12 cellular contexts compared by ENCODE assay signal in the genomic region with DNA sequence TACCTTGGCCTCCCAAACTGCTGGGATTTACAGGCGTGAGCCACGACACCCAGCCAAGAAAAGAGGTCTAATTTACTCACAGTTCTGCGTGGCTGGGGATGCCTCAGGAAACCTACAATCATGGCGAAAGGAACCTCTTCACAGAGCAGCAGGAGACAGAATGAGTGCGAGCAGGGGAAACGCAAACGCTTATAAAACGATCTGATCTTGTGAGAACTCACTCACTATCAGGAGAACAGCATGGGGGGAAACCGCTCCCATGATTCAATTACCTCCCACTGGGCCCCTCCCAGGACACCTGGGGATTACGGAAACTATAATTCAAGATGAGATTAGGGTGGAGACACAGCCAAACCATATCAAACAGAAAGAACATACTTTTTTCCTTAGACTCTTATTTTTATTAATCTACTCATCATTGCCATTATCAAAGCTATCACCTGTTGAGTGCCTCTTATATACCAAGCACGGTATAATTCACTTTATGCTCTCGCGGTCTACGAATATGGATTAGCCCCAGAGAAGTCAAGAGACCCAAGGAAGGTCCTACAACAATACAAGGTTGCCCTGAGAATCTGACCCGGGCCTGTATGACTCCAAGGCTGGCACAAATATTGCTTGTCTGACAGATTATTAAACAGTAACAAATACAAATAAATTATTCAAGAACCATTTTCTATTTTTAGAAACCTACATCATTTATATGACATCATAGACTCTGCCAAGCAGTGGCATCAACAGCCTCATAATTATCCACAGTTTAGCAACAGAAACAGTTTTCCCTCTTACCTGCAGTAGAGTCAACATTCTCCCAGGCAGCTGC. TPM values are rescaled to one million over a fixed set of nuclear protein-coding genes. Genes with fewer than 3 reads are reported as not detected.
DNase-seq lines count a peak whose midpoint lies in the region; ATAC-seq and TF ChIP-seq lines count a peak whose summit lies in the region.
"Had no signal": no experiment of that assay in that cellular context is flagged by ENCODE, and none has a peak within 500 bp of the region (broad histone marks: within the 10 kb centered on the region; RNA-seq: fewer than 3 reads in every experiment).

No MANE protein-coding gene starts in this region.

- H3K36me3 Mint-ChIP-seq in naive thymus-derived CD4-positive, alpha-beta T cell, result peaks cover 0 to 24% (median 12%) of the 10 kb centered on the region in 5 donors

- H3K36me3 ChIP-seq in PC-3 (ENCODE audit: low read depth, low read length), result peaks cover 5% of the 10 kb centered on the region
- peaks cover 0 to 29% (median 5%) of the 10 kb centered on the region in 3 experiments for H3K36me3 ChIP-seq in naive thymus-derived CD4-positive, alpha-beta T cell (ENCODE audit: control insufficient read depth in 2 of 3, insufficient read depth in 3 of 3, low read length in 3 of 3)

- TF ChIP-seq CTCF in PC-3 (conservative IDR thresholded peaks at IDR 0.05; ENCODE audit: low read depth, low read length), result no peak

- no peaks in the 10 kb centered on the region for H4K20me1 ChIP-seq in PC-3 (ENCODE audit: low read length)

- H3K4me3 ChIP-seq in PC-3 (ENCODE audit: low read length), result peak overlapping the region; percentile 93
- H3K4me3 ChIP-seq in naive thymus-derived CD4-positive, alpha-beta T cell (ENCODE audit: low read length), result no peak overlapping the region
- H3K4me3 ChIP-seq: GM23248, Peyer's patch had no signal

- H2AFZ ChIP-seq in PC-3 (ENCODE audit: low read length), result no peak overlapping the region
- H2AFZ ChIP-seq: GM23248 had no signal

- H3K4me3 Mint-ChIP-seq in naive thymus-derived CD4-positive, alpha-beta T cell, result peak overlapping the region; percentile 36 to 100 (median 66)

- POLR2A ChIA-PET in PC-3 (lab: Charles Lee; ENCODE audit: unreplicated experiment), result no interaction called here
- POLR2A ChIA-PET in naive thymus-derived CD4-positive, alpha-beta T cell (lab: Charles Lee), result interaction anchor here (1.4 kb wide), 1 partner anchor 9 kb away, joined by 3 read pairs; no protein-coding TSS in a partner anchor

- H3K9me2 ChIP-seq in PC-3 (replicated peaks; ENCODE audit: low read length), result no peaks in the 10 kb centered on the region

- no peaks in the 10 kb centered on the region for H3K9me3 ChIP-seq in PC-3 (ENCODE audit: low read length)
- H3K9me3 ChIP-seq in naive thymus-derived CD4-positive, alpha-beta T cell (ENCODE audit: control insufficient read depth in 2 of 3, low read length in 3 of 3), result no peaks in the 10 kb centered on the region
- H3K9me3 ChIP-seq: Peyer's patch, spleen had no signal

- no peaks in the 10 kb centered on the region for H3K27me3 ChIP-seq in PC-3 (ENCODE audit: low read length)
- no peaks in the 10 kb centered on the region for H3K27me3 ChIP-seq in naive thymus-derived CD4-positive, alpha-beta T cell (ENCODE audit: control insufficient read depth in 2 of 2, insufficient read depth in 2 of 2, low read length in 2 of 2)
- H3K27me3 ChIP-seq: Peyer's patch, spleen had no signal

- ATAC-seq in PC-3, result no peak
- no peak for ATAC-seq in naive thymus-derived CD4-positive, alpha-beta T cell
- no peak for ATAC-seq in GM21529 (IDR thresholded peaks at IDR 0.05; ENCODE audit: unreplicated experiment)
- no peak for ATAC-seq in HG03520 (IDR thresholded peaks at IDR 0.05; ENCODE audit: unreplicated experiment)

- 0 out of 2 replicates have a peak, but pooled peaks cover 5% of the 10 kb centered on the region for H3K4me1 ChIP-seq in PC-3 (ENCODE audit: insufficient read depth, low read length)
- H3K4me1 ChIP-seq in naive thymus-derived CD4-positive, alpha-beta T cell (ENCODE audit: control insufficient read depth in 2 of 2, insufficient read depth in 2 of 2, low read length in 2 of 2), result peaks cover 9 to 11% of the 10 kb centered on the region in 2 donors

- no peak overlapping the region for H3K9ac ChIP-seq in PC-3 (ENCODE audit: low read length)
- H3K9ac ChIP-seq: GM23248 had no signal

- H3K79me2 ChIP-seq in PC-3 (ENCODE audit: low read length), result peaks cover 53% of the 10 kb centered on the region

- H3K27ac Mint-ChIP-seq in naive thymus-derived CD4-positive, alpha-beta T cell, result peak overlapping the region in 6 of 9 donors; percentile 14 to 46 (median 32)

- H3K9me3 Mint-ChIP-seq in naive thymus-derived CD4-positive, alpha-beta T cell, result no peaks in the 10 kb centered on the region

- intact Hi-C loops in PC-3 (cut with micrococcal nuclease), result no loop called here
- intact Hi-C loops in naive thymus-derived CD4-positive, alpha-beta T cell (cut with micrococcal nuclease), result no loop called here

- no peak overlapping the region for H3K27ac ChIP-seq in PC-3 (ENCODE audit: low read length)
- H3K27ac ChIP-seq in naive thymus-derived CD4-positive, alpha-beta T cell (ENCODE audit: low read depth, low read length), result no peak overlapping the region
- H3K27ac ChIP-seq: GM23248, Peyer's patch, spleen had no signal

- peaks cover 23 to 48% (median 36%) of the 10 kb centered on the region in 7 donors for H3K4me1 Mint-ChIP-seq in naive thymus-derived CD4-positive, alpha-beta T cell

- H3K4me2 ChIP-seq in PC-3 (ENCODE audit: low read length), result peak overlapping the region; percentile 82

- CTCF ChIA-PET in PC-3 (lab: Charles Lee), result interaction anchor here (0.5 kb wide), 1 partner anchor 154 kb away, joined by 3 read pairs; no protein-coding TSS in a partner anchor
- CTCF ChIA-PET in naive thymus-derived CD4-positive, alpha-beta T cell (lab: Charles Lee), result no interaction called here

- TSS peak; percentile 17 for BruUV-seq in PC-3 (replicated peaks; lab: Mats Ljungman, UMichigan)

- H3K27me3 Mint-ChIP-seq in naive thymus-derived CD4-positive, alpha-beta T cell, result no peaks in the 10 kb centered on the region

- H3F3A ChIP-seq in PC-3 (ENCODE audit: low read length, unreplicated experiment), result no peaks in the 10 kb centered on the region

- DNase-seq in NCI-H2029 (lab: John Stamatoyannopoulos, UW), result peak; percentile 53
- no peak for DNase-seq in NCI-H2029 treated with DMSO at 0.1 percent for 48 hours (lab: John Stamatoyannopoulos, UW)
- DNase-seq in PC-3, result no peak
- no peak for DNase-seq in naive thymus-derived CD4-positive, alpha-beta T cell
- DNase-seq: 8988T; activated CD4-positive, CD25-positive, alpha-beta regulatory T cell treated with anti-CD3 and anti-CD28 coated beads, Interleukin-2, amount 50 U/mL, for 72 hours; GM23248; NCI-H1105 treated with DMSO at 0.1 percent for 48 hours; Peyer's patch; spleen had no signal

RNA-seq across cellular contexts. Expression of a gene that starts 2.4 kb away (rescaled TPM):
- 20.3 and 30.2 TPM in 2 replicates for total RNA-seq in PC-3 (2014; rRNA removed)
- total RNA-seq in naive thymus-derived CD4-positive, alpha-beta T cell, result 10 to 100 TPM in 4 of 5 experiments, 1 to 10 TPM in 1; 8.5 to 45.4 (median 18.9) TPM
- 10 to 100 TPM; 20.4 to 28.6 TPM for polyA plus RNA-seq in naive thymus-derived CD4-positive, alpha-beta T cell

RNA-seq across cellular contexts. Expression of a gene that starts 2.6 kb away (rescaled TPM):
- total RNA-seq in PC-3 (2014; rRNA removed), result 45.8 and 62.2 TPM in 2 replicates
- 10 to 100 TPM in 4 of 5 experiments, 1 to 10 TPM in 1; 9.8 to 57.4 (median 11.7) TPM for total RNA-seq in naive thymus-derived CD4-positive, alpha-beta T cell
- polyA plus RNA-seq in naive thymus-derived CD4-positive, alpha-beta T cell, result 10 to 100 TPM; 20.5 to 21.5 TPM

RNA-seq across cellular contexts. Expression of a gene that starts 21.5 kb away (rescaled TPM):
- 23.3 and 26.3 TPM in 2 replicates for total RNA-seq in PC-3 (2014; rRNA removed)
- total RNA-seq in naive thymus-derived CD4-positive, alpha-beta T cell, result 1 to 10 TPM in 1 of 5 experiments, under 1 TPM in 1, not detected in 3; 0.66 to 1.6 TPM
- not detected for polyA plus RNA-seq in naive thymus-derived CD4-positive, alpha-beta T cell

RNA-seq across cellular contexts. Expression of a gene that starts 27.0 kb away (rescaled TPM):
- total RNA-seq in PC-3 (2014; rRNA removed), result 147 and 175 TPM in 2 replicates
- 10 to 100 TPM; 17.5 to 59.5 (median 25.4) TPM for total RNA-seq in naive thymus-derived CD4-positive, alpha-beta T cell
- polyA plus RNA-seq in naive thymus-derived CD4-positive, alpha-beta T cell, result 10 to 100 TPM; 50.5 to 52.3 TPM
